In genomic region chr14:24399981-24400718, GRCh38 we compare ENCODE assay signal across 1 cellular context.
TF ChIP-seq lines count a peak whose summit lies in the region.

No MANE protein-coding gene starts in this region.

TF ChIP-seq in HepG2, 621 proteins besides CTCF, POLR2A, EP300 and RAD21 (continued from another document):
- TF ChIP-seq MED1 (CRISPR knock-in tag; IDR thresholded peaks at IDR 0.05) (no peak), DBP (CRISPR knock-in tag; IDR thresholded peaks at IDR 0.05; ENCODE audit: not compliant biosample characterization) (no peak), NFKB2 (CRISPR knock-in tag; IDR thresholded peaks at IDR 0.05; ENCODE audit: borderline replicate concordance) (peak; percentile 25; the same call in 1 of the 2 replicates), PHF20 (CRISPR knock-in tag; IDR thresholded peaks at IDR 0.05) (0 out of 2 replicates have a peak, but pooled peaks have one; percentile 11), ZBTB14 (CRISPR knock-in tag; IDR thresholded peaks at IDR 0.05) (no peak), ZNF567 (CRISPR knock-in tag; IDR thresholded peaks at IDR 0.05; ENCODE audit: borderline replicate concordance) (0 out of 2 replicates have a peak, but pooled peaks have one; percentile 47), PHF21A (CRISPR knock-in tag; IDR thresholded peaks at IDR 0.05) (0 out of 2 replicates have a peak, but pooled peaks have one; percentile 37), ZNF746 (CRISPR knock-in tag; IDR thresholded peaks at IDR 0.05) (peak; percentile 55; the same call in 1 of the 2 replicates)
